Comparison of ENCODE assay signal across 17 cellular contexts in genomic region chr10:69492091-69492745, GRCh38. TPM values are rescaled to one million over a fixed set of nuclear protein-coding genes. Genes with fewer than 3 reads are reported as not detected.
DNase-seq lines count a peak whose midpoint lies in the region; ATAC-seq and TF ChIP-seq lines count a peak whose summit lies in the region.
"Had no signal": no experiment of that assay in that cellular context is flagged by ENCODE, and none has a peak within 500 bp of the region (broad histone marks: within the 10 kb centered on the region; RNA-seq: fewer than 3 reads in every experiment).

No MANE protein-coding gene starts in this region.

- H3K4me3 ChIP-seq in esophagus (ENCODE audit: low read depth in 1 of 2, low read length in 2 of 2) (no peak overlapping the region), neuronal stem cell (ENCODE audit: low read length in 2 of 2) (no peak overlapping the region), transverse colon (no peak overlapping the region)
- H3K4me3 ChIP-seq: A549, adrenal gland, Peyer's patch, prostate gland had no signal

- H3K4me1 Mint-ChIP-seq in activated CD4-positive, alpha-beta memory T cell treated with anti-CD3 and anti-CD28 coated beads, Interleukin-2, amount 10 ng/mL, durations not matched to agents 7 days and 5 days = peaks cover 10% of the 10 kb centered on the region

- peak overlapping the region; percentile 92 for H2AK5ac ChIP-seq in neuronal stem cell (ENCODE audit: low read depth, low read length)

- H2BK12ac ChIP-seq in neuronal stem cell (ENCODE audit: low read length) = peak overlapping the region; percentile 14

- in situ Hi-C loops in transverse colon (cut with MboI; ENCODE audit: low pct_ligation_motif_present in 1 of 4, low pct_unique_long_range_greater_than_20kb in 1 of 4, low sequenced_read_pairs in 3 of 4) = no loop called here

- no peak overlapping the region for H3K9ac ChIP-seq in neuronal stem cell (ENCODE audit: low read depth, low read length, poor library complexity)

- POLR2A ChIA-PET in activated CD4-positive, alpha-beta memory T cell treated with anti-CD3 and anti-CD28 coated beads, Interleukin-2, amount 10 ng/mL, durations not matched to agents 7 days and 5 days (lab: Charles Lee) = no interaction called here

- ATAC-seq in GM21737 (IDR thresholded peaks at IDR 0.05; ENCODE audit: unreplicated experiment) (no peak), SK-N-SH treated with all-trans-retinoic acid at 6 μM for 48 hours (no peak; the same call in 2 of the 3 replicates)
- ATAC-seq: T-cell had no signal

- no peak for TF ChIP-seq EP300 in transverse colon (IDR thresholded peaks at IDR 0.05; ENCODE audit: low read depth)

- H3K27me3 ChIP-seq in esophagus (ENCODE audit: control insufficient read depth in 1 of 2, insufficient read depth in 2 of 2, low read length in 2 of 2) = no peaks in the 10 kb centered on the region
- peaks cover 0 to 18% (median 2%) of the 10 kb centered on the region in 3 experiments for H3K27me3 ChIP-seq in neuronal stem cell (ENCODE audit: control insufficient read depth in 3 of 3, insufficient read depth in 3 of 3, low read depth in 1 of 3, low read length in 3 of 3)
- H3K27me3 ChIP-seq in transverse colon = no peaks in the 10 kb centered on the region
- H3K27me3 ChIP-seq: adrenal gland, Peyer's patch had no signal

- H2AFZ ChIP-seq in neuronal stem cell (ENCODE audit: low read length) = no peak overlapping the region

- 63 to 73% methylated on average over 13 of the region's 13 CpGs for WGBS in esophagus, 2 donors
- WGBS in neuronal stem cell (ENCODE audit: extremely low coverage in 2 of 2, insufficient read length in 2 of 2, insufficient replicate concordance in 1 of 2), 2 donors = no CpG with 5 or more reads among the region's 13 CpGs
- WGBS in transverse colon (ENCODE audit: low coverage in 1 of 2), 2 donors = 68% methylated on average over 13 of the region's 13 CpGs; no CpG with 5 or more reads in 1 of the 2 donors

- peak overlapping the region; percentile 77 for H2BK5ac ChIP-seq in neuronal stem cell (ENCODE audit: low read length)

- H3K14ac ChIP-seq in neuronal stem cell (ENCODE audit: low read length) = peak overlapping the region; percentile 64

- H3K18ac ChIP-seq in neuronal stem cell (ENCODE audit: low read length) = peak overlapping the region; percentile 52

- H3K9me3 ChIP-seq in esophagus (ENCODE audit: control insufficient read depth in 2 of 2, insufficient read depth in 1 of 2, low read depth in 1 of 2, low read length in 1 of 2) = peaks cover 0 to 4% of the 10 kb centered on the region in 2 donors
- H3K9me3 ChIP-seq in neuronal stem cell (replicated peaks in 1 of 2; ENCODE audit: control insufficient read depth in 2 of 2, insufficient read depth in 1 of 2, low read depth in 1 of 2, low read length in 2 of 2) = peaks cover 0 to 8% of the 10 kb centered on the region in 2 donors
- peaks cover 0 to 9% of the 10 kb centered on the region in 2 donors for H3K9me3 ChIP-seq in transverse colon
- H3K9me3 ChIP-seq: A549, adrenal gland, prostate gland had no signal

- TF ChIP-seq POLR2A in transverse colon (IDR thresholded peaks at IDR 0.05) = no peak

- TF ChIP-seq CTCF in transverse colon (IDR thresholded peaks at IDR 0.05) = no peak

- H4K91ac ChIP-seq in neuronal stem cell (ENCODE audit: low read depth, low read length, poor library complexity) = peak overlapping the region; percentile 44

- intact Hi-C loops in transverse colon (cut with DNase I; ENCODE audit: low total_unique reads) = loop anchor here (5.0 kb wide), 1 partner anchor 75 kb away; the partner anchor contains the start of gene TACR2

- H3K4me3 Mint-ChIP-seq in activated CD4-positive, alpha-beta memory T cell treated with anti-CD3 and anti-CD28 coated beads, Interleukin-2, amount 10 ng/mL, durations not matched to agents 7 days and 5 days = no peak overlapping the region
- H3K4me3 Mint-ChIP-seq: T-cell had no signal

- peaks cover 10% of the 10 kb centered on the region for H3K36me3 Mint-ChIP-seq in activated CD4-positive, alpha-beta memory T cell treated with anti-CD3 and anti-CD28 coated beads, Interleukin-2, amount 10 ng/mL, durations not matched to agents 7 days and 5 days (ENCODE audit: low read depth)

- H3K9me3 Mint-ChIP-seq in activated CD4-positive, alpha-beta memory T cell treated with anti-CD3 and anti-CD28 coated beads, Interleukin-2, amount 10 ng/mL, durations not matched to agents 7 days and 5 days = peaks cover 10% of the 10 kb centered on the region

- no peak overlapping the region for H2BK120ac ChIP-seq in neuronal stem cell (ENCODE audit: low read depth, low read length)

- H3K79me1 ChIP-seq in neuronal stem cell (ENCODE audit: low read depth, low read length) = peaks cover 4% of the 10 kb centered on the region

- H3K36me3 ChIP-seq in esophagus (ENCODE audit: control insufficient read depth in 2 of 2, insufficient read depth in 2 of 2, low read length in 1 of 2) (peaks cover 0 to 4% of the 10 kb centered on the region in 2 donors), neuronal stem cell (replicated peaks in 1 of 2; ENCODE audit: control insufficient read depth in 2 of 2, insufficient read depth in 2 of 2, low read length in 2 of 2) (no peaks in the 10 kb centered on the region), transverse colon (no peaks in the 10 kb centered on the region)
- H3K36me3 ChIP-seq: adrenal gland, prostate gland had no signal

- H4K8ac ChIP-seq in neuronal stem cell (ENCODE audit: low read depth, low read length) = peak overlapping the region; percentile 30

- H3K27me3 Mint-ChIP-seq in activated CD4-positive, alpha-beta memory T cell treated with anti-CD3 and anti-CD28 coated beads, Interleukin-2, amount 10 ng/mL, durations not matched to agents 7 days and 5 days = no peaks in the 10 kb centered on the region
- H3K27me3 Mint-ChIP-seq: T-cell had no signal

- H3K4me2 ChIP-seq in neuronal stem cell (ENCODE audit: insufficient read depth, low read length, poor library complexity, severe bottlenecking) = no peak overlapping the region
- H3K4me2 ChIP-seq: A549 had no signal

- peak overlapping the region; percentile 2 for H2BK15ac ChIP-seq in neuronal stem cell (ENCODE audit: low read length)

- peak; percentile 16 for DNase-seq in NCI-H510A treated with DMSO at 0.1 percent for 48 hours (lab: John Stamatoyannopoulos, UW)
- DNase-seq in NCI-H510A (lab: John Stamatoyannopoulos, UW) = no peak
- no peak for DNase-seq in neuronal stem cell (ENCODE audit: low spot score)
- no peak for DNase-seq in transverse colon
- no peak for DNase-seq in activated CD4-positive, alpha-beta memory T cell treated with anti-CD3 and anti-CD28 coated beads, Interleukin-2, amount 10 ng/mL, durations not matched to agents 7 days and 5 days
- DNase-seq: activated CD4-positive, CD25-positive, alpha-beta regulatory T cell treated with anti-CD3 and anti-CD28 coated beads, Interleukin-2, amount 50 U/mL, for 72 hours; adrenal gland; mesendoderm; NCI-H345; stimulated activated CD4-positive, alpha-beta T cell treated with anti-CD3 and anti-CD28 coated beads, Interleukin-2, amount 100 ng/mL, for 48 hours had no signal

- CTCF ChIA-PET in activated CD4-positive, alpha-beta memory T cell treated with anti-CD3 and anti-CD28 coated beads, Interleukin-2, amount 10 ng/mL, durations not matched to agents 7 days and 5 days (lab: Charles Lee) = no interaction called here

- no peak overlapping the region for H3K27ac Mint-ChIP-seq in activated CD4-positive, alpha-beta memory T cell treated with anti-CD3 and anti-CD28 coated beads, Interleukin-2, amount 10 ng/mL, durations not matched to agents 7 days and 5 days
- H3K27ac Mint-ChIP-seq: T-cell had no signal

- no peak overlapping the region for H3K4ac ChIP-seq in neuronal stem cell (ENCODE audit: low read length)

- peaks cover 0 to 9% of the 10 kb centered on the region in 2 donors for H3K4me1 ChIP-seq in esophagus (ENCODE audit: control insufficient read depth in 2 of 2, insufficient read depth in 2 of 2, low read length in 1 of 2)
- H3K4me1 ChIP-seq in neuronal stem cell (ENCODE audit: control insufficient read depth in 2 of 2, insufficient read depth in 1 of 2, low read depth in 1 of 2, low read length in 2 of 2) = peaks cover 0 to 18% of the 10 kb centered on the region in 2 donors
- peaks cover 5 to 28% (median 15%) of the 10 kb centered on the region in 4 donors for H3K4me1 ChIP-seq in transverse colon
- H3K4me1 ChIP-seq: A549, adrenal gland, prostate gland had no signal

- peak overlapping the region; percentile 1 to 3 for H3K27ac ChIP-seq in esophagus (ENCODE audit: low read depth in 2 of 2, low read length in 1 of 2)
- H3K27ac ChIP-seq in neuronal stem cell (replicated peaks; ENCODE audit: low read length) = no peak overlapping the region
- H3K27ac ChIP-seq in transverse colon = peak overlapping the region; percentile 63 to 79 (median 75)
- H3K27ac ChIP-seq: adrenal gland had no signal

- peak overlapping the region; percentile 38 for H3K23ac ChIP-seq in neuronal stem cell (ENCODE audit: low read depth, low read length, poor library complexity)

TF ChIP-seq in SK-N-SH treated with all-trans-retinoic acid at 6 μM for 48 hours, 23 proteins besides CTCF, POLR2A, EP300 and RAD21 (continues in another document):
- TF ChIP-seq ISL1 (CRISPR knock-in tag; IDR thresholded peaks at IDR 0.05) = no peak
- TF ChIP-seq RARB (CRISPR knock-in tag; IDR thresholded peaks at IDR 0.05) = no peak
- TF ChIP-seq, protein P1, sequence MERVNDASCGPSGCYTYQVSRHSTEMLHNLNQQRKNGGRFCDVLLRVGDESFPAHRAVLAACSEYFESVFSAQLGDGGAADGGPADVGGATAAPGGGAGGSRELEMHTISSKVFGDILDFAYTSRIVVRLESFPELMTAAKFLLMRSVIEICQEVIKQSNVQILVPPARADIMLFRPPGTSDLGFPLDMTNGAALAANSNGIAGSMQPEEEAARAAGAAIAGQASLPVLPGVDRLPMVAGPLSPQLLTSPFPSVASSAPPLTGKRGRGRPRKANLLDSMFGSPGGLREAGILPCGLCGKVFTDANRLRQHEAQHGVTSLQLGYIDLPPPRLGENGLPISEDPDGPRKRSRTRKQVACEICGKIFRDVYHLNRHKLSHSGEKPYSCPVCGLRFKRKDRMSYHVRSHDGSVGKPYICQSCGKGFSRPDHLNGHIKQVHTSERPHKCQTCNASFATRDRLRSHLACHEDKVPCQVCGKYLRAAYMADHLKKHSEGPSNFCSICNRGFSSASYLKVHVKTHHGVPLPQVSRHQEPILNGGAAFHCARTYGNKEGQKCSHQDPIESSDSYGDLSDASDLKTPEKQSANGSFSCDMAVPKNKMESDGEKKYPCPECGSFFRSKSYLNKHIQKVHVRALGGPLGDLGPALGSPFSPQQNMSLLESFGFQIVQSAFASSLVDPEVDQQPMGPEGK (CRISPR knock-in tag; IDR thresholded peaks at IDR 0.05; ENCODE audit: borderline replicate concordance) = no peak

RNA-seq across cellular contexts. Expression of gene TSPAN15, which starts 41.0 kb away (rescaled TPM):
- polyA plus RNA-seq in esophagus = 10 to 100 TPM in 1 of 2 donors, 1 to 10 TPM in 1; 8.0 to 23.8 TPM
- polyA plus RNA-seq in neuronal stem cell (2013, experiment 1 of 2) = 10.5 TPM
- polyA plus RNA-seq in neuronal stem cell (2013, experiment 2 of 2) = 10.6 TPM
- total RNA-seq in transverse colon = 100 to 1,000 TPM in 3 of 4 donors, 10 to 100 TPM in 1; 97.7 to 152 (median 148) TPM
- 1 to 10 TPM; 9.0 to 9.1 TPM for total RNA-seq in activated CD4-positive, alpha-beta memory T cell treated with anti-CD3 and anti-CD28 coated beads, Interleukin-2, amount 10 ng/mL, durations not matched to agents 7 days and 5 days

Comparison
In these comparisons a context has a peak if more than half of its experiments do, and no peak if none do; other contexts are left out.
1. RNA of gene TSPAN15, which starts 41.0 kb away (total RNA-seq): 97.7 to 152 TPM in transverse colon; 9.0 to 9.1 TPM in activated CD4-positive, alpha-beta memory T cell treated with anti-CD3 and anti-CD28 coated beads, Interleukin-2, amount 10 ng/mL, durations not matched to agents 7 days and 5 days; every median in the first group is over 4 times any median in the second.